ENCODE assay signal across 1 cellular context in the genomic region with DNA sequence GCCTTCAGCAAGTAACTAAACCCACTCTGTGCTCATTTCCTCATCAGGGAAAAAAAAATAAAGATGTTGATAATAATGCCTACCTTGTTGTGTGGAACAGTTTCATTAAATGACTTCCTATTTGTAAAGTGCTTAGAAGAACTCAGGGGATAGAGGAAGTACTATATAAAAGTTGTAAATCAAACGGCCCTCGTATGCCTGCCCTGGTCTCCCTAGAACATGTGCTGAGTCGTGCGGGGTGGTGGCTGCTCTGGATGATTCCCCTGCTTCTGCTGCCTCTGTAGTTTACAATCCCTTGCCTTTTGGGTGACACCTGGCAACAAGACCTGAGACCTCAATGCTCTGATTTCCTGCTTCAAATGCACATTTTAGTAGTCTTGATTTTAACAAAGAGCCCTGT.
TF ChIP-seq lines count a peak whose summit lies in the region.

No MANE protein-coding gene starts in this region.

TF ChIP-seq in WTC11, 78 proteins besides CTCF, POLR2A, EP300 and RAD21 (continued from another document):
- TF ChIP-seq, protein P1, sequence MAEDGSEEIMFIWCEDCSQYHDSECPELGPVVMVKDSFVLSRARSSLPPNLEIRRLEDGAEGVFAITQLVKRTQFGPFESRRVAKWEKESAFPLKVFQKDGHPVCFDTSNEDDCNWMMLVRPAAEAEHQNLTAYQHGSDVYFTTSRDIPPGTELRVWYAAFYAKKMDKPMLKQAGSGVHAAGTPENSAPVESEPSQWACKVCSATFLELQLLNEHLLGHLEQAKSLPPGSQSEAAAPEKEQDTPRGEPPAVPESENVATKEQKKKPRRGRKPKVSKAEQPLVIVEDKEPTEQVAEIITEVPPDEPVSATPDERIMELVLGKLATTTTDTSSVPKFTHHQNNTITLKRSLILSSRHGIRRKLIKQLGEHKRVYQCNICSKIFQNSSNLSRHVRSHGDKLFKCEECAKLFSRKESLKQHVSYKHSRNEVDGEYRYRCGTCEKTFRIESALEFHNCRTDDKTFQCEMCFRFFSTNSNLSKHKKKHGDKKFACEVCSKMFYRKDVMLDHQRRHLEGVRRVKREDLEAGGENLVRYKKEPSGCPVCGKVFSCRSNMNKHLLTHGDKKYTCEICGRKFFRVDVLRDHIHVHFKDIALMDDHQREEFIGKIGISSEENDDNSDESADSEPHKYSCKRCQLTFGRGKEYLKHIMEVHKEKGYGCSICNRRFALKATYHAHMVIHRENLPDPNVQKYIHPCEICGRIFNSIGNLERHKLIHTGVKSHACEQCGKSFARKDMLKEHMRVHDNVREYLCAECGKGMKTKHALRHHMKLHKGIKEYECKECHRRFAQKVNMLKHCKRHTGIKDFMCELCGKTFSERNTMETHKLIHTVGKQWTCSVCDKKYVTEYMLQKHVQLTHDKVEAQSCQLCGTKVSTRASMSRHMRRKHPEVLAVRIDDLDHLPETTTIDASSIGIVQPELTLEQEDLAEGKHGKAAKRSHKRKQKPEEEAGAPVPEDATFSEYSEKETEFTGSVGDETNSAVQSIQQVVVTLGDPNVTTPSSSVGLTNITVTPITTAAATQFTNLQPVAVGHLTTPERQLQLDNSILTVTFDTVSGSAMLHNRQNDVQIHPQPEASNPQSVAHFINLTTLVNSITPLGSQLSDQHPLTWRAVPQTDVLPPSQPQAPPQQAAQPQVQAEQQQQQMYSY (CRISPR knock-in tag; IDR thresholded peaks at IDR 0.05) = no peak
- TF ChIP-seq, protein P2, sequence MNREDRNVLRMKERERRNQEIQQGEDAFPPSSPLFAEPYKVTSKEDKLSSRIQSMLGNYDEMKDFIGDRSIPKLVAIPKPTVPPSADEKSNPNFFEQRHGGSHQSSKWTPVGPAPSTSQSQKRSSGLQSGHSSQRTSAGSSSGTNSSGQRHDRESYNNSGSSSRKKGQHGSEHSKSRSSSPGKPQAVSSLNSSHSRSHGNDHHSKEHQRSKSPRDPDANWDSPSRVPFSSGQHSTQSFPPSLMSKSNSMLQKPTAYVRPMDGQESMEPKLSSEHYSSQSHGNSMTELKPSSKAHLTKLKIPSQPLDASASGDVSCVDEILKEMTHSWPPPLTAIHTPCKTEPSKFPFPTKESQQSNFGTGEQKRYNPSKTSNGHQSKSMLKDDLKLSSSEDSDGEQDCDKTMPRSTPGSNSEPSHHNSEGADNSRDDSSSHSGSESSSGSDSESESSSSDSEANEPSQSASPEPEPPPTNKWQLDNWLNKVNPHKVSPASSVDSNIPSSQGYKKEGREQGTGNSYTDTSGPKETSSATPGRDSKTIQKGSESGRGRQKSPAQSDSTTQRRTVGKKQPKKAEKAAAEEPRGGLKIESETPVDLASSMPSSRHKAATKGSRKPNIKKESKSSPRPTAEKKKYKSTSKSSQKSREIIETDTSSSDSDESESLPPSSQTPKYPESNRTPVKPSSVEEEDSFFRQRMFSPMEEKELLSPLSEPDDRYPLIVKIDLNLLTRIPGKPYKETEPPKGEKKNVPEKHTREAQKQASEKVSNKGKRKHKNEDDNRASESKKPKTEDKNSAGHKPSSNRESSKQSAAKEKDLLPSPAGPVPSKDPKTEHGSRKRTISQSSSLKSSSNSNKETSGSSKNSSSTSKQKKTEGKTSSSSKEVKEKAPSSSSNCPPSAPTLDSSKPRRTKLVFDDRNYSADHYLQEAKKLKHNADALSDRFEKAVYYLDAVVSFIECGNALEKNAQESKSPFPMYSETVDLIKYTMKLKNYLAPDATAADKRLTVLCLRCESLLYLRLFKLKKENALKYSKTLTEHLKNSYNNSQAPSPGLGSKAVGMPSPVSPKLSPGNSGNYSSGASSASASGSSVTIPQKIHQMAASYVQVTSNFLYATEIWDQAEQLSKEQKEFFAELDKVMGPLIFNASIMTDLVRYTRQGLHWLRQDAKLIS (CRISPR knock-in tag; IDR thresholded peaks at IDR 0.05; ENCODE audit: borderline replicate concordance) = no peak
- no peak for TF ChIP-seq NR2C2 (CRISPR knock-in tag; IDR thresholded peaks at IDR 0.05)
- TF ChIP-seq, protein P3, sequence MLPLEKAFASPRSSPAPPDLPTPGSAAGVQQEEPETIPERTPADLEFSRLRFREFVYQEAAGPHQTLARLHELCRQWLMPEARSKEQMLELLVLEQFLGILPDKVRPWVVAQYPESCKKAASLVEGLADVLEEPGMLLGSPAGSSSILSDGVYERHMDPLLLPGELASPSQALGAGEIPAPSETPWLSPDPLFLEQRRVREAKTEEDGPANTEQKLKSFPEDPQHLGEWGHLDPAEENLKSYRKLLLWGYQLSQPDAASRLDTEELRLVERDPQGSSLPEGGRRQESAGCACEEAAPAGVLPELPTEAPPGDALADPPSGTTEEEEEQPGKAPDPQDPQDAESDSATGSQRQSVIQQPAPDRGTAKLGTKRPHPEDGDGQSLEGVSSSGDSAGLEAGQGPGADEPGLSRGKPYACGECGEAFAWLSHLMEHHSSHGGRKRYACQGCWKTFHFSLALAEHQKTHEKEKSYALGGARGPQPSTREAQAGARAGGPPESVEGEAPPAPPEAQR (CRISPR knock-in tag; IDR thresholded peaks at IDR 0.05) = no peak
- TF ChIP-seq, protein P4, sequence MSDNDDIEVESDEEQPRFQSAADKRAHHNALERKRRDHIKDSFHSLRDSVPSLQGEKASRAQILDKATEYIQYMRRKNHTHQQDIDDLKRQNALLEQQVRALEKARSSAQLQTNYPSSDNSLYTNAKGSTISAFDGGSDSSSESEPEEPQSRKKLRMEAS (CRISPR knock-in tag; IDR thresholded peaks at IDR 0.05) = no peak
- no peak for TF ChIP-seq ATF1 (CRISPR knock-in tag; IDR thresholded peaks at IDR 0.05)
- no peak for TF ChIP-seq ZNF121 (CRISPR knock-in tag; IDR thresholded peaks at IDR 0.05)
TF ChIP-seq in WTC11: peak in this region for 0.
